1 cellular context compared by ENCODE assay signal in the genomic region with DNA sequence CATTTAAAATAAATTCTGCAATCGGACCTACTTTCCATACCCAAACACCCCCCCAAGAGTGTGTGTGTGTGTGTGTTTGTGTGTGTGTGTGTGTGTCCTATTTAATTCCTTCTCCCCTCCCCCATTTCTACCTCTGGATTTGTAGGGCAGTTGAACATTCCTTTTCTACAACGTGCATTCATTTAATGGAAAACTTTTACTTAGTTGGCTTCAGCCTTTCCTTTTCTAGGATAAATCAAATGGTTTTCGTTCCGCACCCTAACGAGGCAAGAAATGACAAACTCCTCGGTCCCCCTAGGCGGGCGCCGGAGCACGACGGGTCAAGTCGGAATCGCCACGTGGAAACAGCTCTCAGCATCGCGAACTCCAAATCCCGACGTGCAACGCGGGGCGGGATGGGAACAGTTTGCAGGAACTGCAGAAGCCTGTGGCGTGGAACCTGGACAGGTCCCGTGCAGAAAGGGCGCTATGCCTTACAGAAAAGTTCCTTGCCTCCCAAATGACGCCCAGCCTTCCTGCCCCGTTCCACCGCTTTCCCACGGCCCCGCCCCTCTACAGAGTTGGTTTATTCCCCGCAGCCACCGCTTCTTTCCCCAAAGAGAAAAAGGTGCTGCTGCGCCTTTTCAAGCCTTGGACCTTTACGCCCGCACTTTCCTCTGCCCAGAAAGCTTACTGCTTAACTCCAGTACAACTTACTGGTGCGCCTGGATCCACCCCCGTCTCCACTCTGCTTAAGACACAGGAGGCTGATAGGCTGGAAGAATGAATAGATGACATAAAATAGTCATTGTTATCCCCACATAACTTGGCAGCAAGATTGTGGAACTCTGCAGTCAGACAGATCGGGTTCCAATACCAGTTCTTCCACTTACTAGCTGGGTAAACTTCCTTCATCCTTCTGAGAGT.
A peak's percentile ranks its signal among the peaks of the same experiment; 100 is the strongest.
TF ChIP-seq lines count a peak whose summit lies in the region.

No MANE protein-coding gene starts in this region.

TF ChIP-seq in H1, 55 proteins besides CTCF, POLR2A, EP300 and RAD21:
- no peak for TF ChIP-seq CTBP2 (IDR thresholded peaks at IDR 0.05; ENCODE audit: borderline replicate concordance, insufficient read depth, insufficient read length, low read length)
- no peak for TF ChIP-seq YY1 (IDR thresholded peaks at IDR 0.05; ENCODE audit: low read depth, low read length)
- no peak for TF ChIP-seq KDM1A (IDR thresholded peaks at IDR 0.05; ENCODE audit: borderline replicate concordance, low read length)
- TF ChIP-seq SP1 (IDR thresholded peaks at IDR 0.05; ENCODE audit: low read depth, low read length): no peak
- TF ChIP-seq GABPA (IDR thresholded peaks at IDR 0.05; ENCODE audit: borderline replicate concordance, insufficient read depth, low read length): no peak
- no peak for TF ChIP-seq TAF7 (optimal IDR thresholded peaks at IDR 0.05; ENCODE audit: borderline replicate concordance, low read depth, low read length)
- 0 out of 2 replicates have a peak, but pooled peaks have one; percentile 34 for TF ChIP-seq SUZ12 (IDR thresholded peaks at IDR 0.05; ENCODE audit: low read length)
- no peak for TF ChIP-seq POLR2AphosphoS5 (IDR thresholded peaks at IDR 0.05; ENCODE audit: low read depth, low read length)
- TF ChIP-seq RBBP5 (IDR thresholded peaks at IDR 0.05; ENCODE audit: borderline replicate concordance, low read depth, low read length): no peak
- TF ChIP-seq ASH2L (IDR thresholded peaks at IDR 0.05; ENCODE audit: low read length): peak; percentile 64
- no peak for TF ChIP-seq CBX5 (IDR thresholded peaks at IDR 0.05; ENCODE audit: low read depth, low read length)
- peak; percentile 35; the same call in 1 of the 2 replicates for TF ChIP-seq SIX5 (IDR thresholded peaks at IDR 0.05; ENCODE audit: low read depth, low read length)
- TF ChIP-seq TAF1 (IDR thresholded peaks at IDR 0.05; ENCODE audit: low read depth, low read length): 0 out of 2 replicates have a peak, but pooled peaks have one; percentile 16
- TF ChIP-seq GTF2F1 (IDR thresholded peaks at IDR 0.05; ENCODE audit: borderline replicate concordance, low read depth, low read length): no peak
- TF ChIP-seq SAP30 (IDR thresholded peaks at IDR 0.05; ENCODE audit: insufficient read depth, insufficient replicate concordance, low read length): peak; percentile 59
- TF ChIP-seq SIN3A (conservative IDR thresholded peaks at IDR 0.05 in 1 of 2, IDR thresholded peaks at IDR 0.05 in 1 of 2; ENCODE audit: low read depth in 1 of 2, low read length in 2 of 2): peak; percentile 60 to 76; a peak in 1 of 4 replicates
- TF ChIP-seq FOSL1 (IDR thresholded peaks at IDR 0.05; ENCODE audit: insufficient read depth, low read depth, low read length): no peak
- TF ChIP-seq KDM4A (IDR thresholded peaks at IDR 0.05; ENCODE audit: low read depth, low read length, severe bottlenecking): peak; percentile 64
- no peak for TF ChIP-seq BCL11A (IDR thresholded peaks at IDR 0.05; ENCODE audit: low read depth in 2 of 2, low read length in 2 of 2)
- TF ChIP-seq NRF1 (IDR thresholded peaks at IDR 0.05; ENCODE audit: low read depth, low read length): no peak
- TF ChIP-seq, protein P1, sequence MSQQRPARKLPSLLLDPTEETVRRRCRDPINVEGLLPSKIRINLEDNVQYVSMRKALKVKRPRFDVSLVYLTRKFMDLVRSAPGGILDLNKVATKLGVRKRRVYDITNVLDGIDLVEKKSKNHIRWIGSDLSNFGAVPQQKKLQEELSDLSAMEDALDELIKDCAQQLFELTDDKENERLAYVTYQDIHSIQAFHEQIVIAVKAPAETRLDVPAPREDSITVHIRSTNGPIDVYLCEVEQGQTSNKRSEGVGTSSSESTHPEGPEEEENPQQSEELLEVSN (IDR thresholded peaks at IDR 0.05): peak; percentile 91
- 0 out of 4 replicates have a peak, but pooled peaks of 1 of the 2 experiments have one; percentile 9 for TF ChIP-seq HDAC2 (IDR thresholded peaks at IDR 0.05; ENCODE audit: borderline replicate concordance in 1 of 2, low read depth in 2 of 2, low read length in 2 of 2)
- no peak for TF ChIP-seq NANOG (IDR thresholded peaks at IDR 0.05; ENCODE audit: insufficient read depth, low read depth, low read length, poor library complexity, severe bottlenecking)
- TF ChIP-seq CREB1 (IDR thresholded peaks at IDR 0.05): peak; percentile 63
- TF ChIP-seq, protein P2, sequence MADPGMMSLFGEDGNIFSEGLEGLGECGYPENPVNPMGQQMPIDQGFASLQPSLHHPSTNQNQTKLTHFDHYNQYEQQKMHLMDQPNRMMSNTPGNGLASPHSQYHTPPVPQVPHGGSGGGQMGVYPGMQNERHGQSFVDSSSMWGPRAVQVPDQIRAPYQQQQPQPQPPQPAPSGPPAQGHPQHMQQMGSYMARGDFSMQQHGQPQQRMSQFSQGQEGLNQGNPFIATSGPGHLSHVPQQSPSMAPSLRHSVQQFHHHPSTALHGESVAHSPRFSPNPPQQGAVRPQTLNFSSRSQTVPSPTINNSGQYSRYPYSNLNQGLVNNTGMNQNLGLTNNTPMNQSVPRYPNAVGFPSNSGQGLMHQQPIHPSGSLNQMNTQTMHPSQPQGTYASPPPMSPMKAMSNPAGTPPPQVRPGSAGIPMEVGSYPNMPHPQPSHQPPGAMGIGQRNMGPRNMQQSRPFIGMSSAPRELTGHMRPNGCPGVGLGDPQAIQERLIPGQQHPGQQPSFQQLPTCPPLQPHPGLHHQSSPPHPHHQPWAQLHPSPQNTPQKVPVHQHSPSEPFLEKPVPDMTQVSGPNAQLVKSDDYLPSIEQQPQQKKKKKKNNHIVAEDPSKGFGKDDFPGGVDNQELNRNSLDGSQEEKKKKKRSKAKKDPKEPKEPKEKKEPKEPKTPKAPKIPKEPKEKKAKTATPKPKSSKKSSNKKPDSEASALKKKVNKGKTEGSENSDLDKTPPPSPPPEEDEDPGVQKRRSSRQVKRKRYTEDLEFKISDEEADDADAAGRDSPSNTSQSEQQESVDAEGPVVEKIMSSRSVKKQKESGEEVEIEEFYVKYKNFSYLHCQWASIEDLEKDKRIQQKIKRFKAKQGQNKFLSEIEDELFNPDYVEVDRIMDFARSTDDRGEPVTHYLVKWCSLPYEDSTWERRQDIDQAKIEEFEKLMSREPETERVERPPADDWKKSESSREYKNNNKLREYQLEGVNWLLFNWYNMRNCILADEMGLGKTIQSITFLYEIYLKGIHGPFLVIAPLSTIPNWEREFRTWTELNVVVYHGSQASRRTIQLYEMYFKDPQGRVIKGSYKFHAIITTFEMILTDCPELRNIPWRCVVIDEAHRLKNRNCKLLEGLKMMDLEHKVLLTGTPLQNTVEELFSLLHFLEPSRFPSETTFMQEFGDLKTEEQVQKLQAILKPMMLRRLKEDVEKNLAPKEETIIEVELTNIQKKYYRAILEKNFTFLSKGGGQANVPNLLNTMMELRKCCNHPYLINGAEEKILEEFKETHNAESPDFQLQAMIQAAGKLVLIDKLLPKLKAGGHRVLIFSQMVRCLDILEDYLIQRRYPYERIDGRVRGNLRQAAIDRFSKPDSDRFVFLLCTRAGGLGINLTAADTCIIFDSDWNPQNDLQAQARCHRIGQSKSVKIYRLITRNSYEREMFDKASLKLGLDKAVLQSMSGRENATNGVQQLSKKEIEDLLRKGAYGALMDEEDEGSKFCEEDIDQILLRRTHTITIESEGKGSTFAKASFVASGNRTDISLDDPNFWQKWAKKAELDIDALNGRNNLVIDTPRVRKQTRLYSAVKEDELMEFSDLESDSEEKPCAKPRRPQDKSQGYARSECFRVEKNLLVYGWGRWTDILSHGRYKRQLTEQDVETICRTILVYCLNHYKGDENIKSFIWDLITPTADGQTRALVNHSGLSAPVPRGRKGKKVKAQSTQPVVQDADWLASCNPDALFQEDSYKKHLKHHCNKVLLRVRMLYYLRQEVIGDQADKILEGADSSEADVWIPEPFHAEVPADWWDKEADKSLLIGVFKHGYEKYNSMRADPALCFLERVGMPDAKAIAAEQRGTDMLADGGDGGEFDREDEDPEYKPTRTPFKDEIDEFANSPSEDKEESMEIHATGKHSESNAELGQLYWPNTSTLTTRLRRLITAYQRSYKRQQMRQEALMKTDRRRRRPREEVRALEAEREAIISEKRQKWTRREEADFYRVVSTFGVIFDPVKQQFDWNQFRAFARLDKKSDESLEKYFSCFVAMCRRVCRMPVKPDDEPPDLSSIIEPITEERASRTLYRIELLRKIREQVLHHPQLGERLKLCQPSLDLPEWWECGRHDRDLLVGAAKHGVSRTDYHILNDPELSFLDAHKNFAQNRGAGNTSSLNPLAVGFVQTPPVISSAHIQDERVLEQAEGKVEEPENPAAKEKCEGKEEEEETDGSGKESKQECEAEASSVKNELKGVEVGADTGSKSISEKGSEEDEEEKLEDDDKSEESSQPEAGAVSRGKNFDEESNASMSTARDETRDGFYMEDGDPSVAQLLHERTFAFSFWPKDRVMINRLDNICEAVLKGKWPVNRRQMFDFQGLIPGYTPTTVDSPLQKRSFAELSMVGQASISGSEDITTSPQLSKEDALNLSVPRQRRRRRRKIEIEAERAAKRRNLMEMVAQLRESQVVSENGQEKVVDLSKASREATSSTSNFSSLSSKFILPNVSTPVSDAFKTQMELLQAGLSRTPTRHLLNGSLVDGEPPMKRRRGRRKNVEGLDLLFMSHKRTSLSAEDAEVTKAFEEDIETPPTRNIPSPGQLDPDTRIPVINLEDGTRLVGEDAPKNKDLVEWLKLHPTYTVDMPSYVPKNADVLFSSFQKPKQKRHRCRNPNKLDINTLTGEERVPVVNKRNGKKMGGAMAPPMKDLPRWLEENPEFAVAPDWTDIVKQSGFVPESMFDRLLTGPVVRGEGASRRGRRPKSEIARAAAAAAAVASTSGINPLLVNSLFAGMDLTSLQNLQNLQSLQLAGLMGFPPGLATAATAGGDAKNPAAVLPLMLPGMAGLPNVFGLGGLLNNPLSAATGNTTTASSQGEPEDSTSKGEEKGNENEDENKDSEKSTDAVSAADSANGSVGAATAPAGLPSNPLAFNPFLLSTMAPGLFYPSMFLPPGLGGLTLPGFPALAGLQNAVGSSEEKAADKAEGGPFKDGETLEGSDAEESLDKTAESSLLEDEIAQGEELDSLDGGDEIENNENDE (IDR thresholded peaks at IDR 0.05; ENCODE audit: insufficient replicate concordance, low read length): no peak
- TF ChIP-seq SP4 (IDR thresholded peaks at IDR 0.05; ENCODE audit: low read length): no peak
- TF ChIP-seq, protein P3, sequence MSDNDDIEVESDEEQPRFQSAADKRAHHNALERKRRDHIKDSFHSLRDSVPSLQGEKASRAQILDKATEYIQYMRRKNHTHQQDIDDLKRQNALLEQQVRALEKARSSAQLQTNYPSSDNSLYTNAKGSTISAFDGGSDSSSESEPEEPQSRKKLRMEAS (IDR thresholded peaks at IDR 0.05): peak; percentile 98
- no peak for TF ChIP-seq CEBPB (IDR thresholded peaks at IDR 0.05; ENCODE audit: low read depth, low read length)
- no peak for TF ChIP-seq MAFK (IDR thresholded peaks at IDR 0.05; ENCODE audit: low read depth, low read length)
